ENCODE assay signal across 13 cellular contexts in the genomic region with DNA sequence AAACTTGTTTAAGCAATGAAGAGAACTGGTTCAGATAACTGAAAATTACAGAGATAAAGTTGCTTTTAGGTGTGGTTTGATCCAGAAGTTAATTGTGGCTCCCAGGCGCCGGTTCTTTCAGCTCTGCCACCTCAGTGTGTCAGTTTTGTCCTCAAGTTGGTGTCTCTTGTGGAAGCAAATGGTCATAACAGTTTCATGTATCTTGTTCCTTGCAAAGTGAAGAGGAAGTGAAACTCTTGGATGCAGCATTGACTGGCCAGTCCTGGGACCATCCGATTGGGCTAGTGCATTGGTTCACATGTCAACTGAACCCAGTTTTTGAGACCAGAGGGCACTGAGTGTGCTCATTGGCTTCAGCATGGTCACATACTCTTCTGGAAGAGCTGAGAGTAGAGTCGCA.
DNase-seq lines count a peak whose midpoint lies in the region; ATAC-seq, FAIRE-seq and TF ChIP-seq lines count a peak whose summit lies in the region.
"Had no signal": no experiment of that assay in that cellular context is flagged by ENCODE, and none has a peak within 500 bp of the region (broad histone marks: within the 10 kb centered on the region; RNA-seq: fewer than 3 reads in every experiment).

No MANE protein-coding gene starts in this region.

- ATAC-seq in GM18907 (IDR thresholded peaks at IDR 0.05; ENCODE audit: unreplicated experiment), result peak; percentile 53
- peak; percentile 45 for ATAC-seq in GM21825 (IDR thresholded peaks at IDR 0.05; ENCODE audit: unreplicated experiment)
- peak; percentile 24 for ATAC-seq in HG03469 (IDR thresholded peaks at IDR 0.05; ENCODE audit: unreplicated experiment)
- ATAC-seq: right lobe of liver, Right ventricle myocardium inferior had no signal

- FAIRE-seq in H54 (lab: Jason Lieb, UNC), result no peak

- H3K4ac ChIP-seq in mesendoderm (ENCODE audit: low read depth, low read length), result no peak overlapping the region

- no peak overlapping the region for H2BK15ac ChIP-seq in mesendoderm (replicated peaks; ENCODE audit: low read depth)

- TF ChIP-seq POLR2A in H54 (IDR thresholded peaks at IDR 0.05; ENCODE audit: low read depth, low read length) (no peak), spleen (IDR thresholded peaks at IDR 0.05) (no peak)

- no peaks in the 10 kb centered on the region for H3K4me1 ChIP-seq in mesendoderm (ENCODE audit: control insufficient read depth, low read depth, low read length)
- H3K4me1 ChIP-seq in spleen, result no peaks in the 10 kb centered on the region
- H3K4me1 ChIP-seq: right lobe of liver had no signal

- no peak overlapping the region for H4K5ac ChIP-seq in mesendoderm (ENCODE audit: low read length)

- DNase-seq in mesendoderm, result peak; percentile 3
- no peak for DNase-seq in H54 (ENCODE audit: insufficient read length, low spot score)
- no peak for DNase-seq in D341Med (ENCODE audit: low spot score)
- no peak for DNase-seq in spleen
- DNase-seq: CD4-positive, alpha-beta T cell; kidney glomerular epithelial cell; NCI-H226; right lobe of liver had no signal

- H3K27me3 ChIP-seq in mesendoderm (ENCODE audit: insufficient read depth, low read length, poor library complexity), result no peaks in the 10 kb centered on the region
- H3K27me3 ChIP-seq in spleen (replicated peaks in 1 of 7), result no peaks in the 10 kb centered on the region
- H3K27me3 ChIP-seq: right lobe of liver had no signal

- H2BK5ac ChIP-seq in mesendoderm (ENCODE audit: low read length), result no peak overlapping the region

- no peak overlapping the region for H3K9ac ChIP-seq in mesendoderm (ENCODE audit: low read length)

- no peak overlapping the region for H3K27ac ChIP-seq in mesendoderm (ENCODE audit: low read depth, low read length)
- no peak overlapping the region for H3K27ac ChIP-seq in spleen
- H3K27ac ChIP-seq: HL-60, right lobe of liver had no signal

- H3K18ac ChIP-seq in mesendoderm (ENCODE audit: low read length), result no peak overlapping the region

- no peaks in the 10 kb centered on the region for H3K9me3 ChIP-seq in spleen
- H3K9me3 ChIP-seq: right lobe of liver had no signal

- H3K36me3 ChIP-seq in mesendoderm (ENCODE audit: control insufficient read depth, insufficient read depth, low read length) (no peaks in the 10 kb centered on the region), spleen (no peaks in the 10 kb centered on the region)
- H3K36me3 ChIP-seq: right lobe of liver had no signal

- intact Hi-C loops in spleen (cut with DNase I; ENCODE audit: low total_unique reads), result no loop called here

- no peak overlapping the region for H2BK120ac ChIP-seq in mesendoderm (ENCODE audit: low read depth, low read length)

- no peak for TF ChIP-seq CTCF in spleen (IDR thresholded peaks at IDR 0.05 in 8 of 11, conservative IDR thresholded peaks at IDR 0.05 in 3 of 11)

- H3K79me1 ChIP-seq in mesendoderm (ENCODE audit: low read length), result no peaks in the 10 kb centered on the region

- no peak overlapping the region for H2AK5ac ChIP-seq in mesendoderm (ENCODE audit: low read length)

- no peaks in the 10 kb centered on the region for H3K79me2 ChIP-seq in mesendoderm (ENCODE audit: control insufficient read depth, insufficient read depth, low read length)

- no peak overlapping the region for H3K4me2 ChIP-seq in mesendoderm (ENCODE audit: low read length)

- H3K23ac ChIP-seq in mesendoderm (ENCODE audit: low read length), result no peak overlapping the region

- no peak overlapping the region for H4K8ac ChIP-seq in mesendoderm (ENCODE audit: low read depth, low read length)

- H3K4me3 ChIP-seq in mesendoderm (ENCODE audit: low read length) (no peak overlapping the region), spleen (no peak overlapping the region)
- H3K4me3 ChIP-seq: right lobe of liver had no signal

- no peak overlapping the region for H3K56ac ChIP-seq in mesendoderm (ENCODE audit: low read length)

- WGBS in mesendoderm (ENCODE audit: extremely low coverage, insufficient coverage, low lambda C conversion rate), result no CpG with 5 or more reads among the region's 4 CpGs
- 67 to 90% (median 87%) methylated on average over 4 of the region's 4 CpGs for WGBS in spleen, 5 donors
